Comparison of ENCODE assay signal across 15 cellular contexts in the genomic region with DNA sequence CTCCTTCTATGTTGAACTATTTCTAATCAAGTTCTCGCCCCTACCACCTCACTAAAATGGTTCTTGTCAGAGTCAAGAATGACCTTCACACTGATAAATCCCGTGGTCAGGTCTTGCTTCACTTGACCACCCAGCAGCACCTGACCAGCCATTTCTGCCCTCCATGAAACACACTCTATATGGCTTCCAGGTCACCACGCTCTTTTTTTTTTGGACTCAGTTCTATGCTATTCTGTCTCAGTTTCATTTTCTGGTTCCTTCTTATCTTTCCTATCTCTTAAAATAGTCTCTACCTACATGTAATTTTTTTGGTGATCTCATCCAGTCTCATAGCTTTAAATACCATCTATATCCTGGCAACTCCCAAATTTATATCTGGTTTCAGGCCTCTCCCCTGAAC. TPM values are rescaled to one million over a fixed set of nuclear protein-coding genes. Genes with fewer than 3 reads are reported as not detected.
DNase-seq lines count a peak whose midpoint lies in the region; ATAC-seq and TF ChIP-seq lines count a peak whose summit lies in the region.
"Had no signal": no experiment of that assay in that cellular context is flagged by ENCODE, and none has a peak within 500 bp of the region (broad histone marks: within the 10 kb centered on the region; RNA-seq: fewer than 3 reads in every experiment).

No MANE protein-coding gene starts in this region.

- TF ChIP-seq CTCF in GM10266 (IDR thresholded peaks at IDR 0.05; ENCODE audit: control insufficient read depth, insufficient read depth, low read depth, missing control alignments), result no peak
- no peak for TF ChIP-seq CTCF in omental fat pad (IDR thresholded peaks at IDR 0.05)
- no peak for TF ChIP-seq CTCF in lower lobe of right lung (IDR thresholded peaks at IDR 0.05)

- DNase-seq in GM10266 (ENCODE audit: extremely low spot score) (peak; percentile 19), omental fat pad (ENCODE audit: low spot score) (no peak), NCI-H1092 (lab: John Stamatoyannopoulos, UW) (no peak), lower lobe of right lung (no peak)
- DNase-seq in activated CD8-positive, alpha-beta memory T cell treated with anti-CD3 and anti-CD28 coated beads, Interleukin-2, amount 50 U/mL, for 48 hours, result no peak
- DNase-seq: amygdala, Kasumi-1, NCI-H748 treated with DMSO at 0.1 percent for 48 hours, spleen, T-helper 1 cell had no signal

- no peak overlapping the region for H3K4me3 ChIP-seq in lower lobe of right lung
- H3K4me3 ChIP-seq: HAP-1, spleen had no signal

- intact Hi-C loops in lower lobe of right lung (cut with DNase I), result no loop called here

- no peak overlapping the region for H3K27ac ChIP-seq in lower lobe of right lung

- H3K36me3 ChIP-seq in lower lobe of right lung, result peaks cover 18% of the 10 kb centered on the region
- H3K36me3 ChIP-seq: HAP-1 had no signal

- no peaks in the 10 kb centered on the region for H3K27me3 ChIP-seq in lower lobe of right lung (ENCODE audit: low read depth)
- H3K27me3 ChIP-seq: spleen had no signal

- no peaks in the 10 kb centered on the region for H3K9me3 ChIP-seq in lower lobe of right lung
- H3K9me3 ChIP-seq: HAP-1, spleen had no signal

- ATAC-seq in GM19395 (IDR thresholded peaks at IDR 0.05; ENCODE audit: unreplicated experiment) (peak; percentile 60), HG02840 (IDR thresholded peaks at IDR 0.05; ENCODE audit: low FRiP score, unreplicated experiment) (peak; percentile 57), HG03558 (IDR thresholded peaks at IDR 0.05; ENCODE audit: extremely low read depth, unreplicated experiment) (peak; percentile 38), omental fat pad (ENCODE audit: low FRiP score) (no peak), lower lobe of right lung (no peak)
- ATAC-seq: stimulated activated effector memory CD8-positive, alpha-beta T cell treated with anti-CD3 and anti-CD28 coated beads, Interleukin-12 subunit alpha, Interleukin-12 subunit beta, amount 100 ng/mL, for 72 hours had no signal

- H3K4me1 ChIP-seq in lower lobe of right lung, result peaks cover 13% of the 10 kb centered on the region
- H3K4me1 ChIP-seq: HAP-1 had no signal

RNA-seq across cellular contexts. Expression of gene EIF2AK3, which starts 11.4 kb away (rescaled TPM):
- 10 to 100 TPM; 15.9 to 41.6 (median 21.5) TPM for total RNA-seq in omental fat pad
- total RNA-seq in lower lobe of right lung, result 16.0 TPM

Comparison
In these comparisons a context has a peak if more than half of its experiments do, and no peak if none do; other contexts are left out.
1. ATAC-seq: peak in GM19395 (single experiment), HG02840 (single experiment) and HG03558 (single experiment); none in omental fat pad (single experiment) and lower lobe of right lung (0 of 2).